In genomic region chr6:106097368-106098231, GRCh38 we compare ENCODE assay signal across 8 cellular contexts. TPM values are rescaled to one million over a fixed set of nuclear protein-coding genes. Genes with fewer than 3 reads are reported as not detected.
A peak's percentile ranks its signal among the peaks of the same experiment; 100 is the strongest.
DNase-seq lines count a peak whose midpoint lies in the region; ATAC-seq, FAIRE-seq and TF ChIP-seq lines count a peak whose summit lies in the region.

No MANE protein-coding gene starts in this region.

- ATAC-seq in HG02763 (IDR thresholded peaks at IDR 0.05; ENCODE audit: unreplicated experiment) = peak; percentile 42
- ATAC-seq in heart right ventricle = peak in 7 of 8 donors; percentile 42 to 77 (median 63)

- H3K9ac ChIP-seq in OCI-LY1 (ENCODE audit: low read length) = no peak overlapping the region

- TF ChIP-seq CTCF in OCI-LY1 (IDR thresholded peaks at IDR 0.05; ENCODE audit: low read length) (no peak), heart right ventricle (IDR thresholded peaks at IDR 0.05) (no peak)

- no peaks in the 10 kb centered on the region for H4K20me1 ChIP-seq in OCI-LY1 (ENCODE audit: insufficient read depth, low read length)

- no peaks in the 10 kb centered on the region for H3K79me2 ChIP-seq in OCI-LY1 (ENCODE audit: insufficient read depth, low read length)

- H3K4me1 Mint-ChIP-seq in activated naive CD4-positive, alpha-beta T cell treated with anti-CD3 and anti-CD28 coated beads, Interleukin-2, amount 50 U/mL, for 24 hours = peaks cover 89% of the 10 kb centered on the region

- no peaks in the 10 kb centered on the region for H3K9me3 Mint-ChIP-seq in activated naive CD4-positive, alpha-beta T cell treated with anti-CD3 and anti-CD28 coated beads, Interleukin-2, amount 50 U/mL, for 24 hours

- peak overlapping the region; percentile 99 for H3K4me3 Mint-ChIP-seq in activated naive CD4-positive, alpha-beta T cell treated with anti-CD3 and anti-CD28 coated beads, Interleukin-2, amount 50 U/mL, for 24 hours

- 29 to 33% methylated on average over 19 of the region's 19 CpGs for WGBS in heart right ventricle, 2 donors
- WGBS in small intestine, 3 donors = 1 to 2% (median 2%) methylated on average over 19 of the region's 19 CpGs

- no peak overlapping the region for H2AFZ ChIP-seq in OCI-LY1 (ENCODE audit: low read length)

- H3K4me1 ChIP-seq in OCI-LY1 (ENCODE audit: insufficient read depth, low read length, severe bottlenecking) (peaks cover 23% of the 10 kb centered on the region), heart right ventricle (peaks cover 0 to 58% (median 9%) of the 10 kb centered on the region in 9 donors), small intestine (ENCODE audit: control insufficient read depth in 2 of 2, insufficient read depth in 1 of 2, low read depth in 1 of 2, low read length in 1 of 2) (no peaks in the 10 kb centered on the region)

- DNase-seq in NCI-H345 (lab: John Stamatoyannopoulos, UW) (peak; percentile 16), NCI-H345 treated with DMSO at 0.1 percent for 48 hours (lab: John Stamatoyannopoulos, UW; ENCODE audit: unreplicated experiment) (no peak), heart right ventricle (no peak), small intestine (peak; percentile 84), SHP77 treated with DMSO at 0.1 percent for 48 hours (lab: John Stamatoyannopoulos, UW) (no peak)

- no peaks in the 10 kb centered on the region for H3K27me3 Mint-ChIP-seq in activated naive CD4-positive, alpha-beta T cell treated with anti-CD3 and anti-CD28 coated beads, Interleukin-2, amount 50 U/mL, for 24 hours

- peak overlapping the region; percentile 100 for H3K27ac Mint-ChIP-seq in activated naive CD4-positive, alpha-beta T cell treated with anti-CD3 and anti-CD28 coated beads, Interleukin-2, amount 50 U/mL, for 24 hours

- H3K9me2 ChIP-seq in OCI-LY1 (ENCODE audit: low read depth, low read length) = no peaks in the 10 kb centered on the region

- intact Hi-C loops in heart right ventricle (cut with DNase I) = loop anchor here in 2 of 10 donors (10.0 kb wide), 1 partner anchor 127 kb away; no protein-coding TSS in a partner anchor

- H3K9me3 ChIP-seq in OCI-LY1 (ENCODE audit: low read length) (no peaks in the 10 kb centered on the region), heart right ventricle (no peaks in the 10 kb centered on the region), small intestine (ENCODE audit: control insufficient read depth, low read depth) (no peaks in the 10 kb centered on the region)

- H3K27me3 ChIP-seq in OCI-LY1 (ENCODE audit: insufficient read depth, low read length) (0 out of 2 replicates have a peak, but pooled peaks cover 4% of the 10 kb centered on the region), heart right ventricle (peaks cover 0 to 60% (median 17%) of the 10 kb centered on the region in 7 donors), small intestine (ENCODE audit: control insufficient read depth in 2 of 2, insufficient read depth in 2 of 2, low read length in 2 of 2) (no peaks in the 10 kb centered on the region)

- peak overlapping the region; percentile 66 for H3K4me2 ChIP-seq in OCI-LY1 (ENCODE audit: low read length)

- H3K27ac ChIP-seq in OCI-LY1 (ENCODE audit: low read depth, low read length, poor library complexity, severe bottlenecking) (no peak overlapping the region), heart right ventricle (peak overlapping the region; percentile 37 to 89 (median 74)), small intestine (ENCODE audit: low read depth in 1 of 2, low read length in 1 of 2) (peak overlapping the region; percentile 92 to 95)

- no peak for FAIRE-seq in small intestine (lab: Jason Lieb, UNC)

- H3K36me3 Mint-ChIP-seq in activated naive CD4-positive, alpha-beta T cell treated with anti-CD3 and anti-CD28 coated beads, Interleukin-2, amount 50 U/mL, for 24 hours = peaks cover 4% of the 10 kb centered on the region

- H3K4me3 ChIP-seq in OCI-LY1 (ENCODE audit: low read depth, low read length, poor library complexity, severe bottlenecking) (peak overlapping the region; percentile 49), heart right ventricle (peak overlapping the region; percentile 19 to 56 (median 48)), small intestine (ENCODE audit: low read depth in 1 of 2, low read length in 2 of 2) (peak overlapping the region in 1 of 2 donors; percentile 62)

- H3K36me3 ChIP-seq in OCI-LY1 (ENCODE audit: insufficient read depth, low read length) = no peaks in the 10 kb centered on the region
- H3K36me3 ChIP-seq in heart right ventricle = peaks cover 0 to 44% (median 0%) of the 10 kb centered on the region in 9 donors
- peaks cover 0 to 3% of the 10 kb centered on the region in 2 donors for H3K36me3 ChIP-seq in small intestine (ENCODE audit: control insufficient read depth in 2 of 2, insufficient read depth in 2 of 2, low read length in 2 of 2)

- H3F3A ChIP-seq in OCI-LY1 (ENCODE audit: insufficient read depth, low read length) = no peaks in the 10 kb centered on the region

RNA-seq across cellular contexts. Expression of gene PRDM1, which starts 11.5 kb away (rescaled TPM):
- total RNA-seq in heart right ventricle = 10 to 100 TPM in 1 of 10 donors, 1 to 10 TPM in 8, under 1 TPM in 1; 0.47 to 11.2 (median 2.1) TPM
- polyA plus RNA-seq in heart right ventricle (under 1 TPM; 0.32 to 0.73 TPM), small intestine (1 to 10 TPM in 2 of 3 donors, under 1 TPM in 1; 0.67 to 3.2 (median 2.3) TPM)

Comparison
In these comparisons a context has a peak if more than half of its experiments do, and no peak if none do; other contexts are left out.
1. DNase-seq: peak in NCI-H345 (single experiment) and small intestine (single experiment); none in NCI-H345 treated with DMSO at 0.1 percent for 48 hours (single experiment), heart right ventricle (0 of 2) and SHP77 treated with DMSO at 0.1 percent for 48 hours (single experiment).